Comparison of ENCODE assay signal across 24 cellular contexts in the genomic region with DNA sequence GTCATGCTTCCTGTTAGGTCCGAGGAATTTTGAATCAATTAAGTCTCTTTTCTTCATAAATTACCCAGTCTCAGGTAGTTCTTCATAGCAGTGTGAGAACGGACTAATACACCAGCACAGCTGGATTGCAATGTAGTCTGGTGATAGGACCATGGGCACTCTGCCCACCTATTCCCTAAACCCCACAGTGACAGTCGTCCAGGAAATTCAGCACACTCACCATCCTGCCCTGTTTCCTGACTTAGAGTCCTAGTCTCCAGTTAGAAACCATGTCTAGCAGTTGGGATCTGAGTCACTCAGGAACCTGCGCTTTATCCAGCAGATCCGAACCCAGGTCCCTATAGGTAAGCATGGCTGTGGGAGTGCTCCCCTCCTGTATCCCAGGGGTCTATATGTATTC.
"Had no signal": no experiment of that assay in that cellular context is flagged by ENCODE, and none has a peak within 500 bp of the region (broad histone marks: within the 10 kb centered on the region; RNA-seq: fewer than 3 reads in every experiment).

No MANE protein-coding gene starts in this region.

- ATAC-seq: activated CD4-positive, alpha-beta T cell treated with anti-CD3 and anti-CD28 coated beads for 36 hours; activated T-cell treated with anti-CD3 and anti-CD28 coated beads, Interleukin-2, amount 50 U/mL, for 4 hours had no signal

- H3K27ac Mint-ChIP-seq: activated CD4-positive, alpha-beta memory T cell treated with anti-CD3 and anti-CD28 coated beads, Interleukin-2, amount 10 ng/mL, durations not matched to agents 7 days and 5 days; activated CD4-positive, alpha-beta T cell treated with anti-CD3 and anti-CD28 coated beads for 36 hours; activated naive CD4-positive, alpha-beta T cell treated with anti-CD3 and anti-CD28 coated beads for 36 hours; activated naive CD8-positive, alpha-beta T cell; brain had no signal

- H3K36me3 ChIP-seq: Peyer's patch, SJCRH30, WERI-Rb-1 had no signal

- H3K4me3 ChIP-seq: Peyer's patch, SJCRH30 had no signal

- H3K4me1 Mint-ChIP-seq: activated CD4-positive, alpha-beta memory T cell treated with anti-CD3 and anti-CD28 coated beads, Interleukin-2, amount 10 ng/mL, durations not matched to agents 7 days and 5 days; activated CD4-positive, alpha-beta T cell treated with anti-CD3 and anti-CD28 coated beads for 36 hours; central memory CD8-positive, alpha-beta T cell had no signal

- H3K36me3 Mint-ChIP-seq: brain had no signal

- H3K9ac ChIP-seq: SK-N-SH had no signal

- H3K27me3 ChIP-seq: Peyer's patch, SJCRH30 had no signal

- H3K27me3 Mint-ChIP-seq: activated CD4-positive, alpha-beta memory T cell treated with anti-CD3 and anti-CD28 coated beads, Interleukin-2, amount 10 ng/mL, durations not matched to agents 7 days and 5 days; central memory CD8-positive, alpha-beta T cell had no signal

- H3K9me3 ChIP-seq: Peyer's patch, SJCRH30, SK-N-SH had no signal

- DNase-seq: activated CD4-positive, alpha-beta memory T cell treated with anti-CD3 and anti-CD28 coated beads, Interleukin-2, amount 10 ng/mL, durations not matched to agents 7 days and 5 days; activated CD4-positive, alpha-beta T cell treated with anti-CD3 and anti-CD28 coated beads for 36 hours; activated CD4-positive, alpha-beta T cell treated with anti-CD3 and anti-CD28 coated beads, Interleukin-2, amount 50 U/mL, for 1 hour; activated effector memory CD4-positive, alpha-beta T cell treated with anti-CD3 and anti-CD28 coated beads, Interleukin-2, amount 50 U/mL, for 16 hours; activated naive CD4-positive, alpha-beta T cell treated with anti-CD3 and anti-CD28 coated beads for 36 hours; activated T-cell treated with anti-CD3 and anti-CD28 coated beads, Interleukin-2, amount 50 U/mL, for 4 hours; amygdala; Karpas-422; MM.1S; NCI-H1105 treated with DMSO at 0.1 percent for 48 hours; NCI-H146; NCI-H187 treated with DMSO at 0.1 percent for 48 hours; NCI-H2081 treated with DMSO at 0.1 percent for 48 hours; NCI-H446; Peyer's patch; Right ventricle myocardium superior; SJCRH30; SK-N-SH; T-helper 1 cell had no signal

- H3K27ac ChIP-seq: Peyer's patch, RWPE1, SJCRH30, WERI-Rb-1 had no signal

- H3K4me3 Mint-ChIP-seq: activated CD4-positive, alpha-beta memory T cell treated with anti-CD3 and anti-CD28 coated beads, Interleukin-2, amount 10 ng/mL, durations not matched to agents 7 days and 5 days; activated CD4-positive, alpha-beta T cell treated with anti-CD3 and anti-CD28 coated beads for 36 hours; activated naive CD4-positive, alpha-beta T cell treated with anti-CD3 and anti-CD28 coated beads for 36 hours; activated naive CD8-positive, alpha-beta T cell; activated T-cell treated with anti-CD3 and anti-CD28 coated beads, Interleukin-2, amount 50 U/mL, for 4 hours; brain; central memory CD8-positive, alpha-beta T cell had no signal

- H3K9me3 Mint-ChIP-seq: activated naive CD4-positive, alpha-beta T cell treated with anti-CD3 and anti-CD28 coated beads for 36 hours; activated T-cell treated with anti-CD3 and anti-CD28 coated beads, Interleukin-2, amount 50 U/mL, for 4 hours; central memory CD8-positive, alpha-beta T cell had no signal

- H3K4me1 ChIP-seq: Peyer's patch had no signal
